In the genomic region with DNA sequence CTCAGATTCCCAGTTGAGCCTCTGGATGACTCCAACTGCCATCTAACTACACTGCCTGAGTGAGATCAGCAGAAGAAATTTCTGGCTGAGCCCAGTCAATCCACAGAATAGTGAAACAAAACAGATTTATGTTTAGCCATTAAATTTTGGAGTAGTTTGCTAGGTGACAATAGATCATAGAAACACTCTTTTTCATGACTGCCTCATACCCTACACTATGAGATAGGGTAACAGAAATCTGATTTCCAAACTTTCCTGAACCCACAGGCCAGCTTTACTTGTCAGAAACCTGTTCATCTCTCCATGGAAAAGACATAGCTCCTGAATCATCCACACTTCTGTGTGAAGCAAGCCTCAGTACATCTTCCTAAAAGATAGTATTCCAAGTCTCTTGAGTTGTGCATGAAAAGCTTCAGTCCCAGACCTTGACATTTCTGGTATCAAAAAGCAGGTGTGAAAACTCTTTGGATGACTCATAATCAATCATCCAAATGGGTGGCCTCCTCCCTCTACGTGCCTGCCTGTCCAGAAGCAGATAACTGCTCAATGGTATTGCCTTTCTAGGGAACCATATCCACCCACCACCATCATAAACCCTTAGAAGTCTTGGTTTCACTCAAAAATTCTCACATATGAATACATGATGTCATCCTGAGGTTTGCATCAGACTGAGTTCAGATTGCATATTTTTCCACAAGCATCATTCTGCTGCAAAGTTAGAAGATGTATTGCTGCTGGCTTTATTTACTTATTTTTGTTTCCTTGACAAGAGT, we compare ENCODE assay signal across 14 cellular contexts. TPM values are rescaled to one million over a fixed set of nuclear protein-coding genes. Genes with fewer than 3 reads are reported as not detected.
A peak's percentile ranks its signal among the peaks of the same experiment; 100 is the strongest.
DNase-seq lines count a peak whose midpoint lies in the region; ATAC-seq and TF ChIP-seq lines count a peak whose summit lies in the region.
"Had no signal": no experiment of that assay in that cellular context is flagged by ENCODE, and none has a peak within 500 bp of the region (broad histone marks: within the 10 kb centered on the region; RNA-seq: fewer than 3 reads in every experiment).

No MANE protein-coding gene starts in this region.

- H3K4me1 Mint-ChIP-seq in natural killer cell treated with Interleukin-12 subunit alpha and Interleukin-12 subunit beta and Interleukin-15 and Interleukin-18, amount 100 ng/mL, for 72 hours (ENCODE audit: low read depth in 2 of 2) = no peaks in the 10 kb centered on the region

- ATAC-seq in HG03558 (IDR thresholded peaks at IDR 0.05; ENCODE audit: extremely low read depth, unreplicated experiment) = peak; percentile 56
- ATAC-seq in GM21526 (IDR thresholded peaks at IDR 0.05; ENCODE audit: low FRiP score, unreplicated experiment) = no peak
- ATAC-seq in GM18870 (IDR thresholded peaks at IDR 0.05; ENCODE audit: unreplicated experiment) = no peak
- no peak for ATAC-seq in natural killer cell treated with Interleukin-12 subunit alpha and Interleukin-12 subunit beta and Interleukin-15 and Interleukin-18, amount 100 ng/mL, for 72 hours
- ATAC-seq: left cardiac atrium had no signal

- no peak overlapping the region for H3K4me3 ChIP-seq in fibroblast of mammary gland (ENCODE audit: control insufficient read depth, low read depth, low read length)
- H3K4me3 ChIP-seq: thoracic aorta had no signal

- in situ Hi-C loops in GM13977 (cut with MboI; ENCODE audit: low pct_unique_long_range_greater_than_20kb, low sequenced_read_pairs, unreplicated experiment) = no loop called here

- TF ChIP-seq CTCF in fibroblast of mammary gland (conservative IDR thresholded peaks at IDR 0.05; ENCODE audit: control insufficient read depth, insufficient read depth, low read depth, low read length) (no peak), GM13977 (IDR thresholded peaks at IDR 0.05; ENCODE audit: extremely low read depth, insufficient read depth, missing control alignments) (no peak)

- H3K36me3 Mint-ChIP-seq in natural killer cell treated with Interleukin-12 subunit alpha and Interleukin-12 subunit beta and Interleukin-15 and Interleukin-18, amount 100 ng/mL, for 72 hours = no peaks in the 10 kb centered on the region

- H3K9me3 Mint-ChIP-seq in natural killer cell treated with Interleukin-12 subunit alpha and Interleukin-12 subunit beta and Interleukin-15 and Interleukin-18, amount 100 ng/mL, for 72 hours = no peaks in the 10 kb centered on the region

- H3K27ac Mint-ChIP-seq in natural killer cell treated with Interleukin-12 subunit alpha and Interleukin-12 subunit beta and Interleukin-15 and Interleukin-18, amount 100 ng/mL, for 72 hours = no peak overlapping the region
- H3K27ac Mint-ChIP-seq: nephron had no signal

- H3K4me3 Mint-ChIP-seq in natural killer cell treated with Interleukin-12 subunit alpha and Interleukin-12 subunit beta and Interleukin-15 and Interleukin-18, amount 100 ng/mL, for 72 hours = no peak overlapping the region
- H3K4me3 Mint-ChIP-seq: nephron had no signal

- H3K27me3 Mint-ChIP-seq in natural killer cell treated with Interleukin-12 subunit alpha and Interleukin-12 subunit beta and Interleukin-15 and Interleukin-18, amount 100 ng/mL, for 72 hours = peaks cover 0 to 7% of the 10 kb centered on the region in 2 donors

- DNase-seq in stimulated activated CD4-positive, alpha-beta T cell treated with anti-CD3 and anti-CD28 coated beads, Interleukin-1b, Interleukin-23, amount 100 ng/mL, for 48 hours = peak; percentile 19
- no peak for DNase-seq in stimulated activated CD4-positive, alpha-beta T cell treated with anti-CD3 and anti-CD28 coated beads, Interleukin-12 subunit alpha, Interleukin-12 subunit beta, amount 100 ng/mL, for 4 hours
- peak; percentile 81 for DNase-seq in fibroblast of mammary gland (ENCODE audit: low read depth)
- no peak for DNase-seq in GM13977 (ENCODE audit: low spot score)
- DNase-seq in natural killer cell treated with Interleukin-12 subunit alpha and Interleukin-12 subunit beta and Interleukin-15 and Interleukin-18, amount 100 ng/mL, for 72 hours (ENCODE audit: low spot score) = no peak
- DNase-seq: C1 segment of cervical spinal cord, caudate nucleus, left cardiac atrium, NCI-H1694 had no signal

RNA-seq across cellular contexts. Expression of a gene that starts 47.5 kb away (rescaled TPM):
- 10 to 100 TPM; 33.7 to 60.5 TPM for total RNA-seq in natural killer cell treated with Interleukin-12 subunit alpha and Interleukin-12 subunit beta and Interleukin-15 and Interleukin-18, amount 100 ng/mL, for 72 hours

Comparison
In these comparisons a context has a peak if more than half of its experiments do, and no peak if none do; other contexts are left out.
1. DNase-seq: peak in stimulated activated CD4-positive, alpha-beta T cell treated with anti-CD3 and anti-CD28 coated beads, Interleukin-1b, Interleukin-23, amount 100 ng/mL, for 48 hours (single experiment) and fibroblast of mammary gland (single experiment); none in stimulated activated CD4-positive, alpha-beta T cell treated with anti-CD3 and anti-CD28 coated beads, Interleukin-12 subunit alpha, Interleukin-12 subunit beta, amount 100 ng/mL, for 4 hours (single experiment), GM13977 (single experiment) and natural killer cell treated with Interleukin-12 subunit alpha and Interleukin-12 subunit beta and Interleukin-15 and Interleukin-18, amount 100 ng/mL, for 72 hours (single experiment).